ENCODE assay signal across 23 cellular contexts in genomic region chr1:54006508-54006907, GRCh38. TPM values are rescaled to one million over a fixed set of nuclear protein-coding genes. Genes with fewer than 3 reads are reported as not detected.
DNase-seq lines count a peak whose midpoint lies in the region; ATAC-seq and TF ChIP-seq lines count a peak whose summit lies in the region.
"Had no signal": no experiment of that assay in that cellular context is flagged by ENCODE, and none has a peak within 500 bp of the region (broad histone marks: within the 10 kb centered on the region; RNA-seq: fewer than 3 reads in every experiment).

No MANE protein-coding gene starts in this region.

- ATAC-seq in SK-N-SH treated with all-trans-retinoic acid at 6 μM for 48 hours: no peak
- ATAC-seq in HG03108 (IDR thresholded peaks at IDR 0.05; ENCODE audit: unreplicated experiment): no peak

- H3K27ac ChIP-seq in SK-N-SH (ENCODE audit: low read depth in 2 of 2, low read length in 1 of 2): no peak overlapping the region
- H3K27ac ChIP-seq: 22Rv1; BLaER1 treated with 17β-estradiol and CSF1 and Interleukin-3, amounts not matched to agents 10 nM and 100 nM had no signal

- no peak for TF ChIP-seq RAD21 in SK-N-SH (IDR thresholded peaks at IDR 0.05; ENCODE audit: low read length)

- WGBS in SK-N-SH (ENCODE audit: low lambda C conversion rate): 49% methylated on average over 4 of the region's 4 CpGs

- H3K4me3 Mint-ChIP-seq in osteocyte (ENCODE audit: unreplicated experiment): no peak overlapping the region
- H3K4me3 Mint-ChIP-seq: CD14-positive monocyte; CD4-positive, alpha-beta T cell; CD8-positive, alpha-beta memory T cell; HFFc6 had no signal

- H3K27me3 Mint-ChIP-seq in osteocyte (ENCODE audit: unreplicated experiment): peaks cover 52% of the 10 kb centered on the region
- H3K27me3 Mint-ChIP-seq: CD4-positive, alpha-beta T cell had no signal

- H3K9me2 ChIP-seq in SK-N-SH: no peaks in the 10 kb centered on the region

- no peaks in the 10 kb centered on the region for H3K9me3 ChIP-seq in SK-N-SH
- H3K9me3 ChIP-seq: BE2C, HAP-1 had no signal

- no peaks in the 10 kb centered on the region for H3F3A ChIP-seq in SK-N-SH (replicated peaks; ENCODE audit: insufficient read depth)

- POLR2A ChIA-PET in SK-N-SH (lab: Yijun Ruan, JAX): no interaction called here

- no peak overlapping the region for H3K4me3 ChIP-seq in SK-N-SH (ENCODE audit: low read depth in 2 of 2, low read length in 1 of 2)
- H3K4me3 ChIP-seq: BLaER1 treated with 17β-estradiol and CSF1 and Interleukin-3, amounts not matched to agents 10 nM and 100 nM; HAP-1 had no signal

- no peak overlapping the region for H2AFZ ChIP-seq in SK-N-SH (ENCODE audit: low read depth)

- DNase-seq in SK-N-SH: peak; percentile 11
- peak; percentile 0 for DNase-seq in AG08395 (ENCODE audit: low spot score)
- peak; percentile 27 for DNase-seq in ecto neural progenitor cell (ENCODE audit: low spot score)
- DNase-seq in osteocyte (ENCODE audit: extremely low spot score, unreplicated experiment): peak; percentile 51
- no peak for DNase-seq in NOMO-1 treated with dmso at 0.1 percent for 144 hours (lab: John Stamatoyannopoulos, UW; ENCODE audit: unreplicated experiment)
- no peak for DNase-seq in stimulated activated naive CD4-positive, alpha-beta T cell treated with Interleukin-2 at 50 U/mL for 16 hours (lab: John Stamatoyannopoulos, UW)
- DNase-seq: AML-193; BE2C; CD4-positive, alpha-beta T cell; CD8-positive, alpha-beta memory T cell; DMS 273 treated with DMSO at 0.1 percent for 48 hours; DMS79; EL; GDM1; GOT3; HFFc6 had no signal

- H3K36me3 ChIP-seq in SK-N-SH (replicated peaks in 1 of 2; ENCODE audit: control insufficient read depth in 1 of 2, insufficient read depth in 2 of 2, low read length in 1 of 2): no peaks in the 10 kb centered on the region
- H3K36me3 ChIP-seq: BE2C; BLaER1 treated with 17β-estradiol and CSF1 and Interleukin-3, amounts not matched to agents 10 nM and 100 nM; HAP-1 had no signal

- no peak for TF ChIP-seq CTCF in SK-N-SH (IDR thresholded peaks at IDR 0.05)
- TF ChIP-seq CTCF in osteocyte (IDR thresholded peaks at IDR 0.05): no peak

- no peak for TF ChIP-seq EP300 in SK-N-SH (IDR thresholded peaks at IDR 0.05; ENCODE audit: borderline replicate concordance in 1 of 2, low read depth in 1 of 2, low read length in 1 of 2)

- H3K4me1 Mint-ChIP-seq in osteocyte (ENCODE audit: unreplicated experiment): no peaks in the 10 kb centered on the region
- H3K4me1 Mint-ChIP-seq: CD14-positive monocyte; CD8-positive, alpha-beta memory T cell had no signal

- H3K36me3 Mint-ChIP-seq in osteocyte (ENCODE audit: unreplicated experiment): no peaks in the 10 kb centered on the region
- H3K36me3 Mint-ChIP-seq: CD14-positive monocyte; CD8-positive, alpha-beta memory T cell had no signal

- H3K27ac Mint-ChIP-seq in osteocyte (ENCODE audit: unreplicated experiment): no peak overlapping the region
- H3K27ac Mint-ChIP-seq: CD14-positive monocyte; CD4-positive, alpha-beta T cell; CD8-positive, alpha-beta memory T cell; HFFc6 had no signal

- no peaks in the 10 kb centered on the region for H4K20me1 ChIP-seq in SK-N-SH (ENCODE audit: insufficient read depth)
- H4K20me1 ChIP-seq: BLaER1 treated with 17β-estradiol and CSF1 and Interleukin-3, amounts not matched to agents 10 nM and 100 nM had no signal

- H3K4me2 ChIP-seq in SK-N-SH: no peak overlapping the region
- H3K4me2 ChIP-seq: BLaER1 treated with 17β-estradiol and CSF1 and Interleukin-3, amounts not matched to agents 10 nM and 100 nM had no signal

- no peak overlapping the region for H3K9ac ChIP-seq in SK-N-SH
- H3K9ac ChIP-seq: BLaER1 treated with 17β-estradiol and CSF1 and Interleukin-3, amounts not matched to agents 10 nM and 100 nM had no signal

- H3K79me2 ChIP-seq in SK-N-SH (ENCODE audit: insufficient read depth): no peaks in the 10 kb centered on the region

- peaks cover 0 to 6% of the 10 kb centered on the region in 2 experiments; a peak in 1 of 4 replicates for H3K4me1 ChIP-seq in SK-N-SH (ENCODE audit: control insufficient read depth in 1 of 2, insufficient read depth in 2 of 2, low read depth in 1 of 2, low read length in 1 of 2)
- H3K4me1 ChIP-seq: BE2C; BLaER1 treated with 17β-estradiol and CSF1 and Interleukin-3, amounts not matched to agents 10 nM and 100 nM; HAP-1 had no signal

- CTCF ChIA-PET in SK-N-SH (lab: Yijun Ruan, JAX): no interaction called here

- peaks cover 3% of the 10 kb centered on the region; the same call in 1 of the 2 replicates for H3K27me3 ChIP-seq in SK-N-SH (ENCODE audit: insufficient read depth)
- H3K27me3 ChIP-seq: BE2C; BLaER1 treated with 17β-estradiol and CSF1 and Interleukin-3, amounts not matched to agents 10 nM and 100 nM had no signal

- H3K9me3 Mint-ChIP-seq in osteocyte (ENCODE audit: unreplicated experiment): no peaks in the 10 kb centered on the region
- H3K9me3 Mint-ChIP-seq: CD4-positive, alpha-beta T cell; CD8-positive, alpha-beta memory T cell had no signal

TF ChIP-seq in SK-N-SH, 30 proteins besides CTCF, POLR2A, EP300 and RAD21 (continues in another document):
- TF ChIP-seq SIN3A (IDR thresholded peaks at IDR 0.05; ENCODE audit: borderline replicate concordance, low read depth, low read length): no peak
- no peak for TF ChIP-seq SMC3 (IDR thresholded peaks at IDR 0.05; ENCODE audit: low read depth, low read length)
- TF ChIP-seq PBX3 (IDR thresholded peaks at IDR 0.05): no peak
- TF ChIP-seq TEAD4 (IDR thresholded peaks at IDR 0.05; ENCODE audit: borderline replicate concordance, insufficient read depth): no peak
- no peak for TF ChIP-seq ELF1 (IDR thresholded peaks at IDR 0.05)
- TF ChIP-seq MEF2A (IDR thresholded peaks at IDR 0.05; ENCODE audit: borderline replicate concordance, low read depth): no peak
- TF ChIP-seq USF2 (IDR thresholded peaks at IDR 0.05; ENCODE audit: borderline replicate concordance, low read depth, low read length): no peak

TF ChIP-seq in SK-N-SH treated with all-trans-retinoic acid at 6 μM for 48 hours, 23 proteins besides CTCF, POLR2A, EP300 and RAD21:
- TF ChIP-seq TSHZ2 (CRISPR knock-in tag; IDR thresholded peaks at IDR 0.05) (no peak), RARB (CRISPR knock-in tag; IDR thresholded peaks at IDR 0.05) (no peak), PATZ1 (CRISPR knock-in tag; IDR thresholded peaks at IDR 0.05; ENCODE audit: borderline replicate concordance) (no peak), CSDC2 (CRISPR knock-in tag; IDR thresholded peaks at IDR 0.05) (no peak)

RNA-seq across cellular contexts. Expression of gene LDLRAD1, which starts 11.5 kb away (rescaled TPM):
- polyA plus RNA-seq in SK-N-SH (2012; rRNA removed): not detected in 2 replicates
- polyA plus RNA-seq in SK-N-SH (2012; cell fraction: cytosol; rRNA removed): not detected in 2 replicates
- not detected in 2 replicates for polyA plus RNA-seq in SK-N-SH (2012; cell fraction: nucleus; rRNA removed)
- not detected in 2 replicates for total RNA-seq in osteocyte
- total RNA-seq: CD4-positive, alpha-beta T cell; CD8-positive, alpha-beta memory T cell; HFFc6 had no signal
- polyA plus RNA-seq: AG04450; CD14-positive monocyte; CD8-positive, alpha-beta memory T cell had no signal

RNA-seq across cellular contexts. Expression of gene TMEM59, which starts 46.5 kb away (rescaled TPM):
- 249 and 314 TPM in 2 replicates for polyA plus RNA-seq in SK-N-SH (2012; rRNA removed)
- polyA plus RNA-seq in SK-N-SH (2012; cell fraction: cytosol; rRNA removed): 338 and 354 TPM in 2 replicates
- 85.7 and 156 TPM in 2 replicates for polyA plus RNA-seq in SK-N-SH (2012; cell fraction: nucleus; rRNA removed)
- total RNA-seq in osteocyte: 399 and 409 TPM in 2 replicates

RNA-seq across cellular contexts. Expression of gene TCEANC2, which starts 46.9 kb away (rescaled TPM):
- 4.7 and 5.5 TPM in 2 replicates for polyA plus RNA-seq in SK-N-SH (2012; rRNA removed)
- 4.1 and 5.2 TPM in 2 replicates for polyA plus RNA-seq in SK-N-SH (2012; cell fraction: cytosol; rRNA removed)
- polyA plus RNA-seq in SK-N-SH (2012; cell fraction: nucleus; rRNA removed): 8.9 and 9.0 TPM in 2 replicates
- total RNA-seq in osteocyte: 3.1 and 3.9 TPM in 2 replicates

Comparison
In these comparisons a context has a peak if more than half of its experiments do, and no peak if none do; other contexts are left out.
1. DNase-seq: peak in SK-N-SH (single experiment), AG08395 (single experiment), ecto neural progenitor cell (single experiment) and osteocyte (single experiment); none in NOMO-1 treated with dmso at 0.1 percent for 144 hours (single experiment) and stimulated activated naive CD4-positive, alpha-beta T cell treated with Interleukin-2 at 50 U/mL for 16 hours (single experiment).